11 cellular contexts compared by ENCODE assay signal in genomic region chr5:131533844-131534243, GRCh38.
DNase-seq lines count a peak whose midpoint lies in the region; ATAC-seq and TF ChIP-seq lines count a peak whose summit lies in the region.
"Had no signal": no experiment of that assay in that cellular context is flagged by ENCODE, and none has a peak within 500 bp of the region (broad histone marks: within the 10 kb centered on the region; RNA-seq: fewer than 3 reads in every experiment).

No MANE protein-coding gene starts in this region.

- H3K9me3 Mint-ChIP-seq in brain (no peaks in the 10 kb centered on the region), Caco-2 (ENCODE audit: unreplicated experiment) (no peaks in the 10 kb centered on the region)

- H3K4me3 ChIP-seq in cardiac muscle cell (no peak overlapping the region), retinal pigment epithelial cell (ENCODE audit: low read length) (no peak overlapping the region), Caco-2 (ENCODE audit: low read depth, low read length) (no peak overlapping the region)

- H3K36me3 Mint-ChIP-seq in brain, result peaks cover 5% of the 10 kb centered on the region
- no peaks in the 10 kb centered on the region for H3K36me3 Mint-ChIP-seq in Caco-2 (ENCODE audit: insufficient read depth, unreplicated experiment)

- TF ChIP-seq CTCF in cardiac muscle cell (IDR thresholded peaks at IDR 0.05; ENCODE audit: low read depth, low read length), result peak; percentile 9
- TF ChIP-seq CTCF in brain (conservative IDR thresholded peaks at IDR 0.05), result peak in 1 of 2 experiments; percentile 35
- TF ChIP-seq CTCF in retinal pigment epithelial cell (conservative IDR thresholded peaks at IDR 0.05; ENCODE audit: low read depth, low read length), result peak; percentile 27
- peak in 1 of 2 experiments; percentile 19 for TF ChIP-seq CTCF in Caco-2 (IDR thresholded peaks at IDR 0.05; ENCODE audit: insufficient read depth in 1 of 2, low read depth in 1 of 2, low read length in 1 of 2, severe bottlenecking in 1 of 2, unreplicated experiment in 1 of 2)

- H3K4me1 ChIP-seq in cardiac muscle cell (ENCODE audit: low read depth) (peaks cover 31% of the 10 kb centered on the region), Caco-2 (peaks cover 5% of the 10 kb centered on the region; the same call in 1 of the 2 replicates)

- POLR2A ChIA-PET in Caco-2 (lab: Charles Lee), result no interaction called here

- no peak for ATAC-seq in HG02970 (IDR thresholded peaks at IDR 0.05; ENCODE audit: low FRiP score, unreplicated experiment)
- no peak for ATAC-seq in GM21786 (IDR thresholded peaks at IDR 0.05; ENCODE audit: unreplicated experiment)

- H3K27ac ChIP-seq in cardiac muscle cell, result no peak overlapping the region

- no peaks in the 10 kb centered on the region for H3K27me3 Mint-ChIP-seq in brain
- H3K27me3 Mint-ChIP-seq in Caco-2 (ENCODE audit: insufficient read depth, unreplicated experiment), result no peaks in the 10 kb centered on the region

- intact Hi-C loops in cardiac septum (cut with DNase I), result no loop called here
- intact Hi-C loops in Caco-2 (cut with micrococcal nuclease; ENCODE audit: unreplicated experiment), result no loop called here

- CTCF ChIA-PET in Caco-2 (lab: Charles Lee), result no interaction called here

- H3K27ac Mint-ChIP-seq in brain (peak overlapping the region in 4 of 5 experiments; percentile 8 to 84 (median 45)), Caco-2 (ENCODE audit: unreplicated experiment) (no peak overlapping the region)

- DNase-seq in cardiac muscle cell (ENCODE audit: low read depth in 1 of 2, low spot score in 1 of 2) (no peak), cardiac septum (ENCODE audit: low spot score) (no peak), NAMALWA (ENCODE audit: low spot score) (peak; percentile 26), retinal pigment epithelial cell (ENCODE audit: low read depth) (no peak), Caco-2 (no peak)
- DNase-seq: NK-92 treated with Interleukin-12 subunit alpha and Interleukin-12 subunit beta, amount 100 ng/mL, for 24 hours; nucleus accumbens; stimulated activated CD4-positive, alpha-beta T cell treated with anti-CD3 and anti-CD28 coated beads, Interleukin-4, amount 100 ng/mL, for 1 hour had no signal

- H3K27me3 ChIP-seq in cardiac muscle cell, result no peaks in the 10 kb centered on the region
- H3K27me3 ChIP-seq in Caco-2 (replicated peaks; ENCODE audit: control insufficient read depth, insufficient read depth, low read length), result no peaks in the 10 kb centered on the region

- H3K4me3 Mint-ChIP-seq in brain (peak overlapping the region; percentile 8 to 87 (median 27)), Caco-2 (ENCODE audit: unreplicated experiment) (no peak overlapping the region)

- BruUV-seq in Caco-2 (replicated peaks; lab: Mats Ljungman, UMichigan), result no TSS peak

- H3K9me3 ChIP-seq in cardiac muscle cell (ENCODE audit: low read depth) (no peaks in the 10 kb centered on the region), Caco-2 (no peaks in the 10 kb centered on the region)

- peaks cover 65% of the 10 kb centered on the region for H3K4me1 Mint-ChIP-seq in brain
- peaks cover under 1% of the 10 kb centered on the region for H3K4me1 Mint-ChIP-seq in Caco-2 (ENCODE audit: low read depth, unreplicated experiment)

- H3K36me3 ChIP-seq in cardiac muscle cell, result no peaks in the 10 kb centered on the region
- no peaks in the 10 kb centered on the region for H3K36me3 ChIP-seq in Caco-2 (ENCODE audit: control insufficient read depth, insufficient read depth, low read length)
